In the genomic region with DNA sequence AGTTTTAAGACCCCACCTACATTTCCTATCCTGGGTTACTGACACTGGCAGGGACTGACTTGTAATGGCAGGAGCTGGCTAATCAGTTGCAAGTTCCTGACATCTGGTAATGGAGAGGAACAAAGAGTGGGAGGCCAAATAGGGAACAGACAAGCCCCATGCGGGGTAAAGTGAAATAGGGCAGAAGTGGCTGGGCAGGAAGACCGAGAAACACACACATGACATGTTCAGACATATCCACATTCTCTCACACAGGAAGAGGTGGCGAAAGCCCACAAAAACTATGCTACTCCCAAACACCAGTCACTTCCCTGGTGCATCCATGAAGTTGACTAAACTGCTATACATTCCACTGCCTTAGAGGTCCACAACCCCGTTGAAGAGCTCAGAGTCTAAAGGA, we compare ENCODE assay signal across 8 cellular contexts.
A peak's percentile ranks its signal among the peaks of the same experiment; 100 is the strongest.
DNase-seq lines count a peak whose midpoint lies in the region; ATAC-seq and TF ChIP-seq lines count a peak whose summit lies in the region.

No MANE protein-coding gene starts in this region.

- no peaks in the 10 kb centered on the region for H3K27me3 ChIP-seq in BLaER1

- peak overlapping the region in 3 of 5 experiments; percentile 11 to 67 (median 37) for H3K27ac Mint-ChIP-seq in brain
- H3K27ac Mint-ChIP-seq in nephron progenitor cell = peak overlapping the region; percentile 97

- intact Hi-C loops in left colon (cut with DNase I, micrococcal nuclease) = no loop called here

- H3K36me3 Mint-ChIP-seq in brain (peaks cover 9% of the 10 kb centered on the region), nephron progenitor cell (ENCODE audit: low read depth) (peaks cover 17% of the 10 kb centered on the region)

- peaks cover 74% of the 10 kb centered on the region for H3K4me1 Mint-ChIP-seq in brain
- peaks cover 49% of the 10 kb centered on the region for H3K4me1 Mint-ChIP-seq in nephron progenitor cell

- peaks cover 31% of the 10 kb centered on the region for H3K9me3 ChIP-seq in BLaER1

- peaks cover 3% of the 10 kb centered on the region for H3K27me3 Mint-ChIP-seq in brain
- H3K27me3 Mint-ChIP-seq in nephron progenitor cell (ENCODE audit: low read depth, poor library complexity) = peaks cover 10% of the 10 kb centered on the region

- H3K9me3 Mint-ChIP-seq in brain = peaks cover 4 to 17% (median 7%) of the 10 kb centered on the region in 5 experiments
- H3K9me3 Mint-ChIP-seq in nephron progenitor cell = peaks cover 22% of the 10 kb centered on the region

- H3K4me3 Mint-ChIP-seq in brain = no peak overlapping the region
- H3K4me3 Mint-ChIP-seq in nephron progenitor cell = no peak overlapping the region

- ATAC-seq in GM19452 (IDR thresholded peaks at IDR 0.05; ENCODE audit: unreplicated experiment) (peak; percentile 72), HG03460 (IDR thresholded peaks at IDR 0.05; ENCODE audit: unreplicated experiment) (peak; percentile 67), left colon (no peak)

- TF ChIP-seq CTCF in brain (conservative IDR thresholded peaks at IDR 0.05) (no peak), nephron progenitor cell (IDR thresholded peaks at IDR 0.05) (no peak)

- no peaks in the 10 kb centered on the region for H4K20me1 ChIP-seq in BLaER1

- no peaks in the 10 kb centered on the region for H3K36me3 ChIP-seq in BLaER1

- H3K27ac ChIP-seq in BLaER1 = peak overlapping the region; percentile 74

- no peak for DNase-seq in nephron progenitor cell
- no peak for DNase-seq in left colon
- DNase-seq in activated effector memory CD4-positive, alpha-beta T cell treated with anti-CD3 and anti-CD28 coated beads, Interleukin-2, amount 50 U/mL, for 16 hours = no peak
- DNase-seq in NCI-H1417 (lab: John Stamatoyannopoulos, UW) = no peak

- H3K4me1 ChIP-seq in BLaER1 = peaks cover 54% of the 10 kb centered on the region

- peak overlapping the region; percentile 61 for H3K4me2 ChIP-seq in BLaER1

- no peak overlapping the region for H3K9ac ChIP-seq in BLaER1

- H3K4me3 ChIP-seq in BLaER1 = no peak overlapping the region
